ENCODE assay signal across 17 cellular contexts in the genomic region with DNA sequence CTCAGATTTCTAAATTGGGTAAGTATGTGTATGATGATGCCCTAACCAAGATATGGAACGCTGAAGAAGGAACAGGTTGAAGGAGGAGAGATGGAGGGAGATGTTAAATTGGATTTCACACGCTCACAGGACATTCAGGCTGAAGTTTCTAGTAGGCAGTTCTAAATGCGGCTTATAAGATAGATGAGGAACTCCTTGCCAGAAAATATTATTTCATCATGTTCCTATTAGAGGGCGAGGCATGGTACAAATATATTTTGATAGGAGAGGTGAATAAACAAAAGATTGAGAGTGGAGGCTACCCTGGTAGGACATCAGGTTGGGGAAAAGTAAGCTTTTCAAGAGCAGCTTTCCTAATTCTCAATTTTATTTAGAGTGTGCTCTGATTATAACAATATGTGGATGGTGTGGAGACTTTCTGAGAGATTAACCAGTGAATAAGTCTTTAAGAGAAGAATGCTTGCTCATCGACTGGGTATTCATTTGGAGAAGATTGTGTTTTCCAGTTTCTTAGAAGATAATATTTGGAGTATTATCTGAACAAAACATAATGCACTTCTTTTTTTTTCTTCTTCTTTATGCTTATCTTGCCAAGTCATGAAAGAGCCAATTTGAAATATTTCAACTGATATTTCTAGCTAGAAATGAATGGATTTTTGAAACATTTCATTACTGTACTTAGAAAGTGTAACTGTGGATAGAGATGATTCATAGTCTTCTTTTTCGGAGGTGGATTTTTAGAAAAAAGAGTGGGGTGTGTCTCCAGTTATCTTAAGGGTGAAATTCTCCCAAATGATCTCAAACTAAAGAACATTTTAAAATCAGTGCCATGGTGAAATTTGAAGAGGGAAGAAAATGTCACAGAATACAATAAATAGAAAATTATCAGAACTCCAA.
"Had no signal": no experiment of that assay in that cellular context is flagged by ENCODE, and none has a peak within 500 bp of the region (broad histone marks: within the 10 kb centered on the region; RNA-seq: fewer than 3 reads in every experiment).

No MANE protein-coding gene starts in this region.

- ATAC-seq: esophagus mucosa; stimulated activated memory B cell treated with anti-CD40 and anti-IgM and Interleukin-4, amounts not matched to agents 10 μg/mL and 1 μg/mL and 100 μg/mL, for 72 hours had no signal

- DNase-seq: activated CD4-positive, alpha-beta memory T cell treated with anti-CD3 and anti-CD28 coated beads, Interleukin-2, amount 10 ng/mL, durations not matched to agents 7 days and 5 days; activated CD4-positive, alpha-beta T cell treated with anti-CD3 and anti-CD28 coated beads, Interleukin-2, amount 10 ng/mL, durations not matched to agents 24 days and 14 days; activated gamma-delta T cell treated with Interleukin-2 at 50 U/mL for 16 hours; activated T-cell treated with anti-CD3 and anti-CD28 coated beads for 4 hours; effector memory CD4-positive, alpha-beta T cell; gastrocnemius medialis; mesenchymal stem cell; occipital lobe; right cardiac atrium; stimulated activated CD4-positive, alpha-beta T cell treated with anti-CD3 and anti-CD28 coated beads, Interleukin-2, amount 100 ng/mL, for 24 hours; stomach; T1000 had no signal

- H3K9me3 ChIP-seq: vagina had no signal

- H3K27me3 ChIP-seq: ascending aorta, gastrocnemius medialis, stomach, vagina had no signal

- H3K36me3 ChIP-seq: ascending aorta, gastrocnemius medialis, stomach, vagina had no signal

- H3K4me1 ChIP-seq: ascending aorta, vagina had no signal

- H3K4me3 ChIP-seq: ascending aorta, gastrocnemius medialis, skin epidermis, stomach, vagina had no signal

- H3K27ac ChIP-seq: ascending aorta, gastrocnemius medialis, skin epidermis, stomach, vagina had no signal
